9 cellular contexts compared by ENCODE assay signal in the genomic region with DNA sequence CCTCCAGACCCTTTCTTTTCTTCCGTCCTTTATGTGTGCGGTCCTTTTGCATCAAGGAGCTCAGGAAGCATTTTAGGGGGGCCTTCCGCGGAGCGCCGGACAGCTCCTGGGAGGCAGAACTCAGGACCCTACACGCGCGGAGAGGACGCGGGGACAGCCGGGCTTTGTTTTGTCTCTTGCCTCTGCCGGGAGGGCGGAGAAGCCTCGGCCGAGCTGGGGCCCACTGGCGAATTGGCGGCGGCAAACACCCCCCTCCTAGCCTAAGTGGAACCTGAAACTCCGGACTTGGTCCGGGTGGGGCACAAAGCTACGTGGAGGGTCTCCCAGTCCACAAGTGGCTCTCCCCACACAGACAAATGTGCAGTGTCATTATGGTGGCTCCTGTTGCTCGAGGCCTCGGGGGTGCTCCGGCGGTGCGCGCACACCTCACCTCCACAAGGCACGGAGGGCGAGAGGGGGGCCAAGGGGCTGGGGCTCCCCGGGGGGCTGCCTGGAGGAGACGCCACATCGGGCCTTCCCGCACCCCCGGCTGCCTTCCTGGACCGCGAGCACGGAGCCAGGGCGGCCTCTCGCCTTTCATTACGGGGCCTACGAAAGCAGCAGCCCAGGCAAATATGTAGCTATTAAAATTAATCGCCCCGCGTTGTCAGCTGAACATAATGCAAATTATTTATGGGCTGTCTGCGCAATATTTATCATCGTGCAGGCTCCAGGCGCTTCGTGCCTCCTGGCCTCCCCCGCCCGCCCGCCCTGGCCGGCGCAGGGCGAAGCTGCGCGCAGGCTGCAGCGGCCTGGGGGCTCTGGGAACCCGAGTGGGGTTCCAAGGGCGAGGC.
A peak's percentile ranks its signal among the peaks of the same experiment; 100 is the strongest.
DNase-seq lines count a peak whose midpoint lies in the region; ATAC-seq and TF ChIP-seq lines count a peak whose summit lies in the region.
"Had no signal": no experiment of that assay in that cellular context is flagged by ENCODE, and none has a peak within 500 bp of the region (broad histone marks: within the 10 kb centered on the region; RNA-seq: fewer than 3 reads in every experiment).

No MANE protein-coding gene starts in this region.

- peak overlapping the region; percentile 23 for H3K27ac Mint-ChIP-seq in activated naive CD4-positive, alpha-beta T cell treated with anti-CD3 and anti-CD28 coated beads, Interleukin-2, amount 50 U/mL, for 24 hours
- peak overlapping the region; percentile 65 to 85 for H3K27ac Mint-ChIP-seq in activated naive CD4-positive, alpha-beta T cell treated with anti-CD3 and anti-CD28 coated beads, Interleukin-2, amount 50 U/mL, for 72 hours
- H3K27ac Mint-ChIP-seq in type B pancreatic cell, result peak overlapping the region; percentile 88

- H3K4me1 ChIP-seq in left lung, result peaks cover 0 to 45% of the 10 kb centered on the region in 2 donors

- no peaks in the 10 kb centered on the region for H3K27me3 Mint-ChIP-seq in activated naive CD4-positive, alpha-beta T cell treated with anti-CD3 and anti-CD28 coated beads, Interleukin-2, amount 50 U/mL, for 24 hours
- H3K27me3 Mint-ChIP-seq in type B pancreatic cell, result peaks cover 15% of the 10 kb centered on the region

- H3K27me3 ChIP-seq in left lung, result peaks cover 0 to 43% of the 10 kb centered on the region in 2 donors

- H3K36me3 ChIP-seq in left lung, result no peaks in the 10 kb centered on the region

- H3K4me3 ChIP-seq in left lung, result peak overlapping the region; percentile 21 to 23

- no peak for DNase-seq in activated naive CD4-positive, alpha-beta T cell treated with anti-CD3 and anti-CD28 coated beads, Interleukin-2, amount 50 U/mL, for 16 hours
- DNase-seq in activated naive CD4-positive, alpha-beta T cell treated with anti-CD3 and anti-CD28 coated beads, Interleukin-2, amount 50 U/mL, for 72 hours (ENCODE audit: low spot score in 2 of 2), result no peak
- DNase-seq in left lung, result no peak
- DNase-seq in type B pancreatic cell (ENCODE audit: extremely low spot score, unreplicated experiment), result no peak
- DNase-seq in HCEC 1CT, result no peak
- DNase-seq: NCI-H446 treated with DMSO at 0.1 percent for 48 hours had no signal

- peak overlapping the region; percentile 88 for H3K4me3 Mint-ChIP-seq in activated naive CD4-positive, alpha-beta T cell treated with anti-CD3 and anti-CD28 coated beads, Interleukin-2, amount 50 U/mL, for 24 hours
- H3K4me3 Mint-ChIP-seq in type B pancreatic cell, result peak overlapping the region; percentile 84

- no peaks in the 10 kb centered on the region for H3K9me3 ChIP-seq in left lung

- H3K36me3 Mint-ChIP-seq in activated naive CD4-positive, alpha-beta T cell treated with anti-CD3 and anti-CD28 coated beads, Interleukin-2, amount 50 U/mL, for 24 hours, result no peaks in the 10 kb centered on the region
- H3K36me3 Mint-ChIP-seq in activated naive CD4-positive, alpha-beta T cell treated with anti-CD3 and anti-CD28 coated beads, Interleukin-2, amount 50 U/mL, for 72 hours, result peaks cover 8 to 11% of the 10 kb centered on the region in 2 donors
- peaks cover 4% of the 10 kb centered on the region for H3K36me3 Mint-ChIP-seq in type B pancreatic cell

- H3K4me1 Mint-ChIP-seq in activated naive CD4-positive, alpha-beta T cell treated with anti-CD3 and anti-CD28 coated beads, Interleukin-2, amount 50 U/mL, for 24 hours, result peaks cover 51% of the 10 kb centered on the region
- peaks cover 43% of the 10 kb centered on the region for H3K4me1 Mint-ChIP-seq in type B pancreatic cell (ENCODE audit: unreplicated experiment)

- no peaks in the 10 kb centered on the region for H3K9me3 Mint-ChIP-seq in activated naive CD4-positive, alpha-beta T cell treated with anti-CD3 and anti-CD28 coated beads, Interleukin-2, amount 50 U/mL, for 24 hours
- no peaks in the 10 kb centered on the region for H3K9me3 Mint-ChIP-seq in activated naive CD4-positive, alpha-beta T cell treated with anti-CD3 and anti-CD28 coated beads, Interleukin-2, amount 50 U/mL, for 72 hours
- H3K9me3 Mint-ChIP-seq in type B pancreatic cell, result no peaks in the 10 kb centered on the region

- intact Hi-C loops in left lung (cut with DNase I), result no loop called here

- TF ChIP-seq CTCF in left lung (IDR thresholded peaks at IDR 0.05), result no peak
- no peak for TF ChIP-seq CTCF in type B pancreatic cell (conservative IDR thresholded peaks at IDR 0.05)

- ATAC-seq in activated naive CD4-positive, alpha-beta T cell treated with anti-CD3 and anti-CD28 coated beads, Interleukin-2, amount 50 U/mL, for 72 hours, result no peak
- ATAC-seq in left lung, result no peak
- ATAC-seq in HG02798 (IDR thresholded peaks at IDR 0.05; ENCODE audit: poor library complexity, unreplicated experiment), result no peak
- ATAC-seq in GM21723 (IDR thresholded peaks at IDR 0.05; ENCODE audit: unreplicated experiment), result no peak

- H3K27ac ChIP-seq in left lung, result no peak overlapping the region

Comparison
In these comparisons a context has a peak if more than half of its experiments do, and no peak if none do; other contexts are left out.
1. H3K27ac Mint-ChIP-seq: peak in every context shown above with its lines; median percentile 88 in type B pancreatic cell; 75 in activated naive CD4-positive, alpha-beta T cell treated with anti-CD3 and anti-CD28 coated beads, Interleukin-2, amount 50 U/mL, for 72 hours; 23 in activated naive CD4-positive, alpha-beta T cell treated with anti-CD3 and anti-CD28 coated beads, Interleukin-2, amount 50 U/mL, for 24 hours.